In genomic region chr17:37483311-37484039, GRCh38 we compare ENCODE assay signal across 8 cellular contexts. TPM values are rescaled to one million over a fixed set of nuclear protein-coding genes. Genes with fewer than 3 reads are reported as not detected.
DNase-seq lines count a peak whose midpoint lies in the region; ATAC-seq and TF ChIP-seq lines count a peak whose summit lies in the region.

No MANE protein-coding gene starts in this region.

- DNase-seq in AG20443 (ENCODE audit: low spot score) (peak; percentile 71), HFF-Myc (ENCODE audit: extremely low read depth, low read depth) (peak; percentile 98), middle frontal gyrus (ENCODE audit: extremely low spot score, low spot score) (no peak), NCI-H345 treated with DMSO at 0.1 percent for 48 hours (lab: John Stamatoyannopoulos, UW; ENCODE audit: unreplicated experiment) (no peak), SW480 (ENCODE audit: low spot score) (no peak)
- DNase-seq in activated naive CD8-positive, alpha-beta T cell treated with anti-CD3 and anti-CD28 coated beads, Interleukin-2, amount 50 U/mL, for 24 hours: no peak
- DNase-seq in stimulated activated CD8-positive, alpha-beta memory T cell treated with anti-CD3 and anti-CD28 coated beads, Interleukin-4, amount 100 ng/mL, for 48 hours: no peak

- no peaks in the 10 kb centered on the region for H3K9me3 ChIP-seq in mesodermal cell (ENCODE audit: control insufficient read depth, low read length)

- no peaks in the 10 kb centered on the region for H3K9me3 Mint-ChIP-seq in activated naive CD8-positive, alpha-beta T cell treated with anti-CD3 and anti-CD28 coated beads, Interleukin-2, amount 50 U/mL, for 24 hours

- H3K4me3 ChIP-seq in HFF-Myc (replicated peaks; ENCODE audit: low read depth, low read length): no peak overlapping the region
- H3K4me3 ChIP-seq in mesodermal cell (ENCODE audit: extremely low read depth, insufficient read depth, low read length, poor library complexity, severe bottlenecking): no peak overlapping the region

- H3K36me3 ChIP-seq in mesodermal cell (ENCODE audit: control insufficient read depth, insufficient read depth, low read length): peaks cover 22% of the 10 kb centered on the region

- H3K27ac ChIP-seq in mesodermal cell (ENCODE audit: low read depth, low read length, severe bottlenecking): peak overlapping the region; percentile 60

- peaks cover 4% of the 10 kb centered on the region for H3K27me3 Mint-ChIP-seq in activated naive CD8-positive, alpha-beta T cell treated with anti-CD3 and anti-CD28 coated beads, Interleukin-2, amount 50 U/mL, for 24 hours

- H3K27ac Mint-ChIP-seq in activated naive CD8-positive, alpha-beta T cell treated with anti-CD3 and anti-CD28 coated beads, Interleukin-2, amount 50 U/mL, for 24 hours: peak overlapping the region; percentile 6

- 69 to 98% methylated on average over 4 to 5 of the region's 5 CpGs for WGBS in mesodermal cell (ENCODE audit: insufficient coverage in 2 of 2), 2 experiments

- peaks cover 6% of the 10 kb centered on the region for H3K36me3 Mint-ChIP-seq in activated naive CD8-positive, alpha-beta T cell treated with anti-CD3 and anti-CD28 coated beads, Interleukin-2, amount 50 U/mL, for 24 hours (ENCODE audit: low read depth)

- H3K4me1 ChIP-seq in mesodermal cell (ENCODE audit: control insufficient read depth, insufficient read depth, low read length, poor library complexity, severe bottlenecking): peaks cover 22% of the 10 kb centered on the region

- peak; percentile 48 for ATAC-seq in activated naive CD8-positive, alpha-beta T cell treated with anti-CD3 and anti-CD28 coated beads, Interleukin-2, amount 50 U/mL, for 24 hours

- H3K4me3 Mint-ChIP-seq in activated naive CD8-positive, alpha-beta T cell treated with anti-CD3 and anti-CD28 coated beads, Interleukin-2, amount 50 U/mL, for 24 hours: no peak overlapping the region

- TF ChIP-seq CTCF in HFF-Myc (IDR thresholded peaks at IDR 0.05; ENCODE audit: low read depth, low read length, missing control alignments): no peak

- peaks cover 20% of the 10 kb centered on the region for H3K4me1 Mint-ChIP-seq in activated naive CD8-positive, alpha-beta T cell treated with anti-CD3 and anti-CD28 coated beads, Interleukin-2, amount 50 U/mL, for 24 hours

RNA-seq across cellular contexts. Expression of gene DUSP14, which starts 6.2 kb away (rescaled TPM):
- 31.1 TPM for polyA plus RNA-seq in mesodermal cell (2013, experiment 1 of 2)
- 23.1 TPM for polyA plus RNA-seq in mesodermal cell (2013, experiment 2 of 2)

Comparison
In these comparisons a context has a peak if more than half of its experiments do, and no peak if none do; other contexts are left out.
1. DNase-seq: peak in AG20443 (single experiment) and HFF-Myc (single experiment); none in activated naive CD8-positive, alpha-beta T cell treated with anti-CD3 and anti-CD28 coated beads, Interleukin-2, amount 50 U/mL, for 24 hours (single experiment), middle frontal gyrus (single experiment), NCI-H345 treated with DMSO at 0.1 percent for 48 hours (single experiment), stimulated activated CD8-positive, alpha-beta memory T cell treated with anti-CD3 and anti-CD28 coated beads, Interleukin-4, amount 100 ng/mL, for 48 hours (single experiment) and SW480 (single experiment).